ENCODE assay signal across 30 cellular contexts in genomic region chr19:44720945-44721344, GRCh38. TPM values are rescaled to one million over a fixed set of nuclear protein-coding genes. Genes with fewer than 3 reads are reported as not detected.
DNase-seq lines count a peak whose midpoint lies in the region; TF ChIP-seq lines count a peak whose summit lies in the region.
"Had no signal": no experiment of that assay in that cellular context is flagged by ENCODE, and none has a peak within 500 bp of the region (broad histone marks: within the 10 kb centered on the region; RNA-seq: fewer than 3 reads in every experiment).

No MANE protein-coding gene starts in this region.

- H3K27ac ChIP-seq in MM.1S (ENCODE audit: low read length) (peak overlapping the region; percentile 55; the same call in 1 of the 2 replicates), VCaP (peak overlapping the region; percentile 55; the same call in 1 of the 2 replicates), osteoblast (ENCODE audit: low read depth, low read length) (no peak overlapping the region)
- H3K27ac ChIP-seq: dorsolateral prefrontal cortex had no signal

- H3K4me1 Mint-ChIP-seq in activated CD4-positive, alpha-beta T cell treated with anti-CD3 and anti-CD28 coated beads, Interleukin-2, amount 10 ng/mL, durations not matched to agents 24 days and 14 days, result peaks cover 37% of the 10 kb centered on the region

- no peaks in the 10 kb centered on the region for H3K9me3 Mint-ChIP-seq in activated CD4-positive, alpha-beta T cell treated with anti-CD3 and anti-CD28 coated beads, Interleukin-2, amount 10 ng/mL, durations not matched to agents 24 days and 14 days
- H3K9me3 Mint-ChIP-seq: activated naive CD8-positive, alpha-beta T cell treated with anti-CD3 and anti-CD28 coated beads for 36 hours had no signal

- H3K4me1 ChIP-seq in MM.1S (ENCODE audit: low read length) (peaks cover 38% of the 10 kb centered on the region), osteoblast (ENCODE audit: insufficient read depth, low read length) (peaks cover 28% of the 10 kb centered on the region)

- H3K4me3 ChIP-seq in MM.1S (ENCODE audit: low read length), result no peak overlapping the region
- no peak overlapping the region for H3K4me3 ChIP-seq in osteoblast (ENCODE audit: insufficient read depth, low read length)
- H3K4me3 ChIP-seq: dorsolateral prefrontal cortex, HAP-1, Peyer's patch had no signal

- peaks cover 30% of the 10 kb centered on the region for H3F3A ChIP-seq in MM.1S (ENCODE audit: insufficient read depth, low read length)

- no peaks in the 10 kb centered on the region for H4K20me1 ChIP-seq in MM.1S (ENCODE audit: insufficient read depth, low read length)
- no peaks in the 10 kb centered on the region for H4K20me1 ChIP-seq in osteoblast (ENCODE audit: insufficient read depth, low read length)

- no peak overlapping the region for H3K4me3 Mint-ChIP-seq in activated CD4-positive, alpha-beta T cell treated with anti-CD3 and anti-CD28 coated beads, Interleukin-2, amount 10 ng/mL, durations not matched to agents 24 days and 14 days
- H3K4me3 Mint-ChIP-seq: activated CD4-positive, alpha-beta memory T cell treated with anti-CD3 and anti-CD28 coated beads for 36 hours; activated naive CD8-positive, alpha-beta T cell treated with anti-CD3 and anti-CD28 coated beads for 36 hours; naive thymus-derived CD4-positive, alpha-beta T cell had no signal

- H3K36me3 ChIP-seq in MM.1S (replicated peaks; ENCODE audit: insufficient read depth, low read length) (no peaks in the 10 kb centered on the region), osteoblast (ENCODE audit: insufficient read depth, low read length) (no peaks in the 10 kb centered on the region)
- H3K36me3 ChIP-seq: HAP-1, Peyer's patch had no signal

- intact Hi-C loops in activated CD4-positive, alpha-beta T cell treated with anti-CD3 and anti-CD28 coated beads, Interleukin-2, amount 10 ng/mL, durations not matched to agents 24 days and 14 days (cut with micrococcal nuclease), result no loop called here

- H3K4me2 ChIP-seq in MM.1S (ENCODE audit: low read depth, low read length), result peak overlapping the region; percentile 24; the same call in 1 of the 2 replicates
- peak overlapping the region; percentile 39 for H3K4me2 ChIP-seq in osteoblast (ENCODE audit: insufficient read depth, low read length)

- 0 out of 2 replicates have a peak overlapping the region, but pooled peaks have one; percentile 13 for H3K9ac ChIP-seq in MM.1S (ENCODE audit: low read length)

- no peaks in the 10 kb centered on the region for H3K79me2 ChIP-seq in MM.1S (ENCODE audit: low read length)
- no peaks in the 10 kb centered on the region for H3K79me2 ChIP-seq in osteoblast (ENCODE audit: insufficient read depth, low read length)

- in situ Hi-C loops in G401 (cut with HindIII; ENCODE audit: low sequenced_read_pairs), result loop anchor here (25.0 kb wide), 1 partner anchor 116 kb away; the partner anchor contains the start of gene NECTIN2

- H3K36me3 Mint-ChIP-seq in activated CD4-positive, alpha-beta T cell treated with anti-CD3 and anti-CD28 coated beads, Interleukin-2, amount 10 ng/mL, durations not matched to agents 24 days and 14 days (ENCODE audit: low read depth), result no peaks in the 10 kb centered on the region
- H3K36me3 Mint-ChIP-seq: activated CD4-positive, alpha-beta memory T cell treated with anti-CD3 and anti-CD28 coated beads for 36 hours; activated naive CD8-positive, alpha-beta T cell treated with anti-CD3 and anti-CD28 coated beads for 36 hours had no signal

- no peaks in the 10 kb centered on the region for H3K9me3 ChIP-seq in MM.1S (replicated peaks; ENCODE audit: insufficient read depth, low read length)
- no peaks in the 10 kb centered on the region for H3K9me3 ChIP-seq in osteoblast (ENCODE audit: low read depth, low read length)
- H3K9me3 ChIP-seq: HAP-1, Peyer's patch had no signal

- no peaks in the 10 kb centered on the region for H3K27me3 ChIP-seq in MM.1S (replicated peaks; ENCODE audit: insufficient read depth, low read length)
- H3K27me3 ChIP-seq in osteoblast (ENCODE audit: insufficient read depth, low read length), result no peaks in the 10 kb centered on the region
- H3K27me3 ChIP-seq: Peyer's patch had no signal

- DNase-seq in Daoy (ENCODE audit: low read depth), result peak; percentile 36
- peak; percentile 81 for DNase-seq in MM.1S
- no peak for DNase-seq in osteoblast (ENCODE audit: insufficient read length, low spot score, missing footprints)
- DNase-seq in amygdala (lab: John Stamatoyannopoulos, UW), result no peak
- no peak for DNase-seq in NCI-H1092 treated with DMSO at 0.1 percent for 48 hours (lab: John Stamatoyannopoulos, UW)
- DNase-seq in activated CD4-positive, alpha-beta T cell treated with anti-CD3 and anti-CD28 coated beads, Interleukin-2, amount 10 ng/mL, durations not matched to agents 24 days and 14 days, result no peak
- DNase-seq in G401 (ENCODE audit: low spot score), result no peak
- DNase-seq: activated CD4-positive, alpha-beta memory T cell treated with anti-CD3 and anti-CD28 coated beads for 36 hours; activated naive CD8-positive, alpha-beta T cell treated with anti-CD3 and anti-CD28 coated beads for 36 hours; central memory CD4-positive, alpha-beta T cell; DMS53; dorsolateral prefrontal cortex; GDM1; left ventricle myocardium superior; naive thymus-derived CD4-positive, alpha-beta T cell; Peyer's patch; retina; SIG-M5; substantia nigra; SW 1271 had no signal

- TF ChIP-seq CTCF in MM.1S (IDR thresholded peaks at IDR 0.05; ENCODE audit: low read length) (no peak), VCaP (conservative IDR thresholded peaks at IDR 0.05) (no peak), osteoblast (IDR thresholded peaks at IDR 0.05; ENCODE audit: extremely low read depth, low read depth, low read length) (no peak)

- no peaks in the 10 kb centered on the region for H3K9me2 ChIP-seq in MM.1S (replicated peaks; ENCODE audit: insufficient read depth, low read length)

- H2AFZ ChIP-seq in MM.1S (ENCODE audit: low read length), result no peak overlapping the region
- no peak overlapping the region for H2AFZ ChIP-seq in osteoblast (ENCODE audit: low read length)

- H3K27me3 Mint-ChIP-seq in activated CD4-positive, alpha-beta T cell treated with anti-CD3 and anti-CD28 coated beads, Interleukin-2, amount 10 ng/mL, durations not matched to agents 24 days and 14 days, result no peaks in the 10 kb centered on the region
- H3K27me3 Mint-ChIP-seq: activated naive CD8-positive, alpha-beta T cell treated with anti-CD3 and anti-CD28 coated beads for 36 hours had no signal

- H3K27ac Mint-ChIP-seq in activated CD4-positive, alpha-beta T cell treated with anti-CD3 and anti-CD28 coated beads, Interleukin-2, amount 10 ng/mL, durations not matched to agents 24 days and 14 days, result no peak overlapping the region
- H3K27ac Mint-ChIP-seq: activated CD4-positive, alpha-beta memory T cell treated with anti-CD3 and anti-CD28 coated beads for 36 hours; naive thymus-derived CD4-positive, alpha-beta T cell had no signal

RNA-seq across cellular contexts. Expression of gene CEACAM16, which starts 22.0 kb away (rescaled TPM):
- not detected in 2 replicates for total RNA-seq in Daoy (2014; rRNA removed; shearing (Covaris generic))
- under 0.01 TPM in 1 of 2 replicates, not detected in the other for total RNA-seq in osteoblast
- not detected in 2 replicates for total RNA-seq in activated CD4-positive, alpha-beta T cell treated with anti-CD3 and anti-CD28 coated beads, Interleukin-2, amount 10 ng/mL, durations not matched to agents 24 days and 14 days
- not detected in 2 replicates for total RNA-seq in G401 (2014; rRNA removed; shearing (Covaris generic))
- total RNA-seq: activated CD4-positive, alpha-beta memory T cell treated with anti-CD3 and anti-CD28 coated beads for 36 hours; activated naive CD8-positive, alpha-beta T cell treated with anti-CD3 and anti-CD28 coated beads for 36 hours; dorsolateral prefrontal cortex; fibroblast of lung; glomerular endothelial cell; HT-29; left ventricle myocardium superior; MCF 10A; mesenteric fat pad; naive thymus-derived CD4-positive, alpha-beta T cell; NCI-H460; osteocyte; Peyer's patch; urinary bladder had no signal

RNA-seq across cellular contexts. Expression of gene BCL3, which starts 27.6 kb away (rescaled TPM):
- 7.6 and 9.3 TPM in 2 replicates for total RNA-seq in Daoy (2014; rRNA removed; shearing (Covaris generic))
- 6.5 and 7.2 TPM in 2 replicates for total RNA-seq in osteoblast
- 66.3 and 73.1 TPM in 2 replicates for total RNA-seq in activated CD4-positive, alpha-beta T cell treated with anti-CD3 and anti-CD28 coated beads, Interleukin-2, amount 10 ng/mL, durations not matched to agents 24 days and 14 days
- total RNA-seq in G401 (2014; rRNA removed; shearing (Covaris generic)), result 6.6 and 9.1 TPM in 2 replicates

RNA-seq across cellular contexts. Expression of gene CEACAM19, which starts 49.7 kb away (rescaled TPM):
- total RNA-seq in Daoy (2014; rRNA removed; shearing (Covaris generic)), result 0.23 and 0.42 TPM in 2 replicates
- total RNA-seq in osteoblast, result 0.72 and 1.2 TPM in 2 replicates
- total RNA-seq in activated CD4-positive, alpha-beta T cell treated with anti-CD3 and anti-CD28 coated beads, Interleukin-2, amount 10 ng/mL, durations not matched to agents 24 days and 14 days, result 0.86 and 1.2 TPM in 2 replicates
- total RNA-seq in G401 (2014; rRNA removed; shearing (Covaris generic)), result 0.78 TPM in 1 of 2 replicates, not detected in the other

RNA-seq across cellular contexts. Expression of gene CBLC, which starts 56.7 kb away (rescaled TPM):
- not detected in 2 replicates for total RNA-seq in Daoy (2014; rRNA removed; shearing (Covaris generic))
- not detected in 2 replicates for total RNA-seq in osteoblast
- total RNA-seq in activated CD4-positive, alpha-beta T cell treated with anti-CD3 and anti-CD28 coated beads, Interleukin-2, amount 10 ng/mL, durations not matched to agents 24 days and 14 days, result not detected in 2 replicates
- not detected in 2 replicates for total RNA-seq in G401 (2014; rRNA removed; shearing (Covaris generic))
- total RNA-seq: activated CD4-positive, alpha-beta memory T cell treated with anti-CD3 and anti-CD28 coated beads for 36 hours; activated naive CD8-positive, alpha-beta T cell treated with anti-CD3 and anti-CD28 coated beads for 36 hours; glomerular endothelial cell; left ventricle myocardium superior; mesenteric fat pad; naive thymus-derived CD4-positive, alpha-beta T cell; NCI-H460; osteocyte had no signal

Comparison
In these comparisons a context has a peak if more than half of its experiments do, and no peak if none do; other contexts are left out.
1. DNase-seq: peak in Daoy (single experiment) and MM.1S (single experiment); none in osteoblast (single experiment), amygdala (0 of 56), NCI-H1092 treated with DMSO at 0.1 percent for 48 hours (single experiment), activated CD4-positive, alpha-beta T cell treated with anti-CD3 and anti-CD28 coated beads, Interleukin-2, amount 10 ng/mL, durations not matched to agents 24 days and 14 days (single experiment) and G401 (single experiment).